In genomic region chr6:128225610-128226009, GRCh38 we compare ENCODE assay signal across 24 cellular contexts.
"Had no signal": no experiment of that assay in that cellular context is flagged by ENCODE, and none has a peak within 500 bp of the region (broad histone marks: within the 10 kb centered on the region; RNA-seq: fewer than 3 reads in every experiment).

No MANE protein-coding gene starts in this region.

- H3K27ac ChIP-seq: dorsolateral prefrontal cortex, epithelial cell of prostate, gastroesophageal sphincter, heart left ventricle, hepatocyte, lower lobe of right lung, neural progenitor cell, prostate gland, right atrium auricular region, sigmoid colon, spleen, testis, tibial artery had no signal

- H3K27me3 ChIP-seq: dorsolateral prefrontal cortex, gastroesophageal sphincter, heart left ventricle, hepatocyte, neural progenitor cell, right atrium auricular region, sigmoid colon, spleen, testis, tibial artery had no signal

- H3K4me3 ChIP-seq: dorsolateral prefrontal cortex, gastroesophageal sphincter, heart left ventricle, hepatocyte, lower lobe of right lung, mucosa of descending colon, neural progenitor cell, prostate gland, right atrium auricular region, sigmoid colon, spleen, testis, tibial artery had no signal

- H3K9ac ChIP-seq: neural progenitor cell had no signal

- H3K4me1 ChIP-seq: gastroesophageal sphincter, lower lobe of right lung, prostate gland, sigmoid colon, spleen, testis, tibial artery had no signal

- H3K9me3 ChIP-seq: gastroesophageal sphincter, heart left ventricle, lower lobe of right lung, mucosa of descending colon, prostate gland, right atrium auricular region, sigmoid colon, spleen, testis, tibial artery had no signal

- H2AFZ ChIP-seq: hepatocyte, neural progenitor cell had no signal

- H3K36me3 ChIP-seq: gastroesophageal sphincter, heart left ventricle, lower lobe of right lung, neural progenitor cell, prostate gland, right atrium auricular region, sigmoid colon, spleen, tibial artery had no signal

- DNase-seq: dorsolateral prefrontal cortex; effector CD4-positive, alpha-beta T cell; foreskin fibroblast; heart left ventricle; islet precursor cell; left ventricle myocardium superior; lower lobe of right lung; mucosa of descending colon; naive thymus-derived CD4-positive, alpha-beta T cell; sigmoid colon; spleen; stimulated activated CD4-positive, alpha-beta T cell treated with anti-CD3 and anti-CD28 coated beads, Interleukin-4, amount 100 ng/mL, for 4 hours; stimulated activated naive CD8-positive, alpha-beta T cell treated with anti-CD3 and anti-CD28 coated beads, Interleukin-15, Interleukin-2, amounts not matched to agents 100 U/mL and 50 U/mL, for 24 hours; substantia nigra; testis; tibial artery had no signal

- FAIRE-seq: colon had no signal

- H3K4me2 ChIP-seq: hepatocyte, neural progenitor cell had no signal

- ATAC-seq: gastroesophageal sphincter; heart left ventricle; left ventricle myocardium superior; lower lobe of right lung; mucosa of descending colon; naive thymus-derived CD4-positive, alpha-beta T cell; stimulated activated memory B cell treated with anti-CD40 and anti-IgM and Interleukin-4, amounts not matched to agents 10 μg/mL and 1 μg/mL and 100 μg/mL, for 72 hours; stimulated activated naive CD8-positive, alpha-beta T cell treated with anti-CD3 and anti-CD28 coated beads, Interleukin-15, Interleukin-2, amounts not matched to agents 100 U/mL and 50 U/mL, for 24 hours had no signal
